21 cellular contexts compared by ENCODE assay signal in genomic region chr9:110298028-110298605, GRCh38. TPM values are rescaled to one million over a fixed set of nuclear protein-coding genes. Genes with fewer than 3 reads are reported as not detected.
DNase-seq lines count a peak whose midpoint lies in the region; ATAC-seq, FAIRE-seq and TF ChIP-seq lines count a peak whose summit lies in the region.
"Had no signal": no experiment of that assay in that cellular context is flagged by ENCODE, and none has a peak within 500 bp of the region (broad histone marks: within the 10 kb centered on the region; RNA-seq: fewer than 3 reads in every experiment).

No MANE protein-coding gene starts in this region.

- H3K14ac ChIP-seq in H1 (ENCODE audit: insufficient read length), result no peak overlapping the region

- no peak overlapping the region for H2AK5ac ChIP-seq in H1 (ENCODE audit: low read depth, low read length)

- H2AFZ ChIP-seq in GM23338 (0 out of 2 replicates have a peak overlapping the region, but pooled peaks have one; percentile 38), H1 (ENCODE audit: low read length) (0 out of 2 replicates have a peak overlapping the region, but pooled peaks have one; percentile 23)

- no peak overlapping the region; the same call in 1 of the 2 replicates for H4K8ac ChIP-seq in H1 (ENCODE audit: extremely low read depth, insufficient read depth, low read length)

- no peak overlapping the region for H3K4ac ChIP-seq in H1 (replicated peaks; ENCODE audit: insufficient read length, low read depth, low read length)

- no peak for FAIRE-seq in H1 (lab: Jason Lieb, UNC)
- FAIRE-seq: A204.1, D721Med, GM12878, H54 had no signal

- no peaks in the 10 kb centered on the region for H3K23me2 ChIP-seq in H1 (ENCODE audit: low read depth, low read length)

- intact Hi-C loops in left colon (cut with DNase I, micrococcal nuclease), result no loop called here

- H2BK5ac ChIP-seq in H1 (ENCODE audit: low read depth, low read length), result no peak overlapping the region

- H4K91ac ChIP-seq in H1 (replicated peaks; ENCODE audit: insufficient read length, low read length), result no peak overlapping the region

- no peak overlapping the region for H3K4me3 ChIP-seq in GM23338
- H3K4me3 ChIP-seq in H1 (ENCODE audit: extremely low read depth in 1 of 4, insufficient read depth in 2 of 4, low read depth in 3 of 4, low read length in 4 of 4), result no peak overlapping the region
- H3K4me3 ChIP-seq in neutrophil (ENCODE audit: low read depth in 1 of 2, low read length in 1 of 2), result no peak overlapping the region
- H3K4me3 ChIP-seq: GM12878 had no signal

- H4K20me1 ChIP-seq in GM23338 (replicated peaks; ENCODE audit: insufficient read depth), result no peaks in the 10 kb centered on the region
- no peaks in the 10 kb centered on the region for H4K20me1 ChIP-seq in H1 (replicated peaks in 1 of 2; ENCODE audit: control insufficient read depth in 1 of 2, insufficient read depth in 2 of 2, low read length in 2 of 2)

- no peak overlapping the region for H4K5ac ChIP-seq in H1 (ENCODE audit: insufficient read length, low read depth, low read length)

- H3K4me1 ChIP-seq in GM23338 (ENCODE audit: insufficient read depth), result no peaks in the 10 kb centered on the region
- no peaks in the 10 kb centered on the region for H3K4me1 ChIP-seq in H1 (replicated peaks in 1 of 4; ENCODE audit: control insufficient read depth in 3 of 4, insufficient read depth in 4 of 4, low read length in 3 of 4)
- H3K4me1 ChIP-seq in neutrophil (ENCODE audit: control insufficient read depth in 1 of 2, insufficient read depth in 1 of 2, low read depth in 1 of 2, low read length in 1 of 2), result peaks cover 25 to 32% of the 10 kb centered on the region in 2 experiments
- H3K4me1 ChIP-seq: BE2C had no signal

- H3K9me3 ChIP-seq in H1 (ENCODE audit: insufficient read depth in 2 of 2, low read depth in 1 of 2, low read length in 1 of 2) (no peaks in the 10 kb centered on the region), neutrophil (no peaks in the 10 kb centered on the region)
- H3K9me3 ChIP-seq: BE2C had no signal

- H3K9me2 ChIP-seq in GM23338 (ENCODE audit: insufficient read depth), result no peaks in the 10 kb centered on the region

- H3K36me3 Mint-ChIP-seq in GM23338 (ENCODE audit: low read depth), result no peaks in the 10 kb centered on the region
- H3K36me3 Mint-ChIP-seq: CD4-positive, CD25-positive, alpha-beta regulatory T cell; CD8-positive, alpha-beta memory T cell had no signal

- H3K23ac ChIP-seq in H1 (ENCODE audit: insufficient read length), result no peak overlapping the region

- H3K27me3 ChIP-seq in GM23338 (ENCODE audit: insufficient read depth), result no peaks in the 10 kb centered on the region
- H3K27me3 ChIP-seq in H1 (replicated peaks in 1 of 4; ENCODE audit: control insufficient read depth in 3 of 4, extremely low read depth in 1 of 4, insufficient read depth in 3 of 4, low read length in 3 of 4), result no peaks in the 10 kb centered on the region
- no peaks in the 10 kb centered on the region for H3K27me3 ChIP-seq in neutrophil
- H3K27me3 ChIP-seq: BE2C had no signal

- no peak overlapping the region for H3K27ac Mint-ChIP-seq in GM23338
- H3K27ac Mint-ChIP-seq: CD8-positive, alpha-beta memory T cell had no signal

- no peak overlapping the region for H2BK20ac ChIP-seq in H1 (ENCODE audit: low read length)

- POLR2A ChIA-PET in H1 (lab: Charles Lee; ENCODE audit: partially characterized antibody), result no interaction called here

- H2BK12ac ChIP-seq in H1 (ENCODE audit: low read depth, low read length), result no peak overlapping the region

- no peak overlapping the region for H3K9ac ChIP-seq in H1 (replicated peaks in 1 of 4; ENCODE audit: extremely low read depth in 1 of 4, low read depth in 3 of 4, low read length in 3 of 4)
- H3K9ac ChIP-seq: KMS-11 had no signal

- H3K27me3 Mint-ChIP-seq in GM23338 (ENCODE audit: insufficient read depth, low read depth, poor library complexity), result no peaks in the 10 kb centered on the region

- no peaks in the 10 kb centered on the region for H3K79me1 ChIP-seq in H1 (ENCODE audit: low read depth, low read length)

- TF ChIP-seq EP300 in H1 (IDR thresholded peaks at IDR 0.05; ENCODE audit: borderline replicate concordance in 1 of 2, low read depth in 2 of 2, low read length in 2 of 2), result no peak

- no peaks in the 10 kb centered on the region for H3K4me1 Mint-ChIP-seq in GM23338
- H3K4me1 Mint-ChIP-seq: CD4-positive, CD25-positive, alpha-beta regulatory T cell; CD8-positive, alpha-beta memory T cell had no signal

- no peak for TF ChIP-seq POLR2A in H1 (IDR thresholded peaks at IDR 0.05; ENCODE audit: control extremely low read depth in 1 of 2, low read depth in 2 of 2, low read length in 2 of 2)

- H2BK120ac ChIP-seq in H1 (replicated peaks; ENCODE audit: low read depth, low read length), result no peak overlapping the region

- no peaks in the 10 kb centered on the region; the same call in 2 of the 3 replicates for H3K9me3 Mint-ChIP-seq in GM23338
- H3K9me3 Mint-ChIP-seq: CD4-positive, CD25-positive, alpha-beta regulatory T cell; CD8-positive, alpha-beta memory T cell had no signal

- H3K79me2 ChIP-seq in GM23338 (replicated peaks; ENCODE audit: insufficient read depth) (no peaks in the 10 kb centered on the region), H1 (ENCODE audit: control insufficient read depth in 1 of 2, insufficient read depth in 2 of 2, low read length in 2 of 2) (no peaks in the 10 kb centered on the region)

- CTCF ChIA-PET in H1 (lab: Charles Lee; ENCODE audit: partially characterized antibody), result interaction anchor here (0.8 to 1.1 kb wide), 2 partner anchors 9 to 325 kb away, joined by 3 to 4 read pairs; no protein-coding TSS in a partner anchor

- no peak overlapping the region for H3K56ac ChIP-seq in H1 (replicated peaks; ENCODE audit: insufficient read length, low read depth, low read length)

- no peak overlapping the region for H3K18ac ChIP-seq in H1 (ENCODE audit: extremely low read depth, low read length)

- H3K27ac ChIP-seq in GM23338 (ENCODE audit: low read depth) (no peak overlapping the region), H1 (ENCODE audit: low read depth, low read length) (no peak overlapping the region), neutrophil (peak overlapping the region; percentile 13)
- H3K27ac ChIP-seq: KMS-11 had no signal

- no peak overlapping the region for H2BK15ac ChIP-seq in H1 (ENCODE audit: low read length)

- H3K36me3 ChIP-seq in GM23338 (ENCODE audit: insufficient read depth) (no peaks in the 10 kb centered on the region), H1 (ENCODE audit: control insufficient read depth in 2 of 4, insufficient read depth in 4 of 4, low read length in 3 of 4) (no peaks in the 10 kb centered on the region), neutrophil (no peaks in the 10 kb centered on the region)
- H3K36me3 ChIP-seq: BE2C had no signal

- TF ChIP-seq RAD21 in H1 (IDR thresholded peaks at IDR 0.05 in 1 of 2, conservative IDR thresholded peaks at IDR 0.05 in 1 of 2; ENCODE audit: low read depth in 2 of 2, low read length in 2 of 2), result no peak

- WGBS in H1 (ENCODE audit: extremely low coverage in 1 of 2, insufficient coverage in 1 of 2, insufficient read length in 1 of 2, insufficient replicate concordance in 2 of 2, low coverage in 1 of 2, low lambda C conversion rate in 2 of 2, missing lambda C conversion rate in 1 of 2), 2 experiments, result 91% methylated on average over 3 of the region's 3 CpGs; no CpG with 5 or more reads in 1 of the 2 experiments

- no peak overlapping the region for H3K4me3 Mint-ChIP-seq in GM23338
- H3K4me3 Mint-ChIP-seq: CD4-positive, CD25-positive, alpha-beta regulatory T cell; CD8-positive, alpha-beta memory T cell had no signal

- TF ChIP-seq CTCF in GM23338 (conservative IDR thresholded peaks at IDR 0.05; ENCODE audit: low read depth in 2 of 2) (no peak), H1 (IDR thresholded peaks at IDR 0.05; ENCODE audit: control extremely low read depth in 1 of 3, insufficient read depth in 1 of 3, low read depth in 1 of 3, low read length in 3 of 3) (no peak), neutrophil (IDR thresholded peaks at IDR 0.05) (no peak)

- H3K4me2 ChIP-seq in GM23338, result no peak overlapping the region
- no peak overlapping the region for H3K4me2 ChIP-seq in H1 (ENCODE audit: insufficient read depth in 1 of 2, low read depth in 2 of 2, low read length in 2 of 2)
- H3K4me2 ChIP-seq: KMS-11 had no signal

- DNase-seq in GM23338 (ENCODE audit: low spot score), result no peak
- no peak for DNase-seq in H1 (ENCODE audit: low read depth in 1 of 2, low spot score in 2 of 2)
- no peak for DNase-seq in left colon
- DNase-seq in OCI-M1 (lab: John Stamatoyannopoulos, UW), result no peak
- DNase-seq in DMS53 (lab: John Stamatoyannopoulos, UW), result no peak
- DNase-seq: ACHN; BE2C; C1 segment of cervical spinal cord; CD4-positive, CD25-positive, alpha-beta regulatory T cell; CD8-positive, alpha-beta memory T cell; COR-L47; DMS79 treated with DMSO at 0.1 percent for 48 hours; HCEC 1CT had no signal

- ATAC-seq in GM23338 (no peak), left colon (peak; percentile 69), GM21786 (IDR thresholded peaks at IDR 0.05; ENCODE audit: unreplicated experiment) (no peak)
- ATAC-seq: GM12878 had no signal

- no peaks in the 10 kb centered on the region for H3F3A ChIP-seq in GM23338 (replicated peaks; ENCODE audit: low read depth)

RNA-seq across cellular contexts. Expression of gene TXNDC8, which starts 39.5 kb away (rescaled TPM):
- total RNA-seq in GM23338 (2014; rRNA removed; shearing (Covaris generic)), result not detected in 2 replicates
- not detected in 2 replicates for polyA plus RNA-seq in GM23338 (2016; fragmentation: Nextera tagmentation; extraction: Ambion mirVana)
- total RNA-seq in H1 (2021; fragmentation: NEBNext Ultra II Directional; extraction: Animal tissue kit (Norgen Biotek cat#: 25700)), result not detected in 2 replicates
- polyA plus RNA-seq in H1 (2011; rRNA removed), result not detected in 2 replicates
- polyA plus RNA-seq in H1 (2011; cell fraction: cytosol; rRNA removed), result not detected
- not detected for polyA plus RNA-seq in H1 (2011; cell fraction: nucleus; rRNA removed)
- not detected in 4 replicates for polyA plus RNA-seq in H1 (2012, experiment 1 of 2)
- not detected for polyA plus RNA-seq in H1 (2012, experiment 2 of 2)
- polyA plus RNA-seq in H1 (2013, experiment 1 of 2), result not detected
- not detected for polyA plus RNA-seq in H1 (2013, experiment 2 of 2)
- not detected in 2 replicates for polyA minus RNA-seq in H1 (2011; rRNA and poly(A)+ RNA removed)
- polyA minus RNA-seq in H1 (2011; cell fraction: cytosol; rRNA and poly(A)+ RNA removed), result not detected
- not detected for polyA minus RNA-seq in H1 (2011; cell fraction: nucleus; rRNA and poly(A)+ RNA removed)
- not detected for total RNA-seq in left colon
- total RNA-seq: CD4-positive, CD25-positive, alpha-beta regulatory T cell; CD8-positive, alpha-beta memory T cell; G401; GM12878 had no signal
- polyA plus RNA-seq: CD4-positive, CD25-positive, alpha-beta regulatory T cell; CD8-positive, alpha-beta memory T cell; GM12878 had no signal

RNA-seq across cellular contexts. Expression of gene TXN, which starts 41.8 kb away (rescaled TPM):
- 173 and 177 TPM in 2 replicates for total RNA-seq in GM23338 (2014; rRNA removed; shearing (Covaris generic))
- polyA plus RNA-seq in GM23338 (2016; fragmentation: Nextera tagmentation; extraction: Ambion mirVana), result 1,031 and 1,034 TPM in 2 replicates
- total RNA-seq in H1 (2021; fragmentation: NEBNext Ultra II Directional; extraction: Animal tissue kit (Norgen Biotek cat#: 25700)), result 295 and 297 TPM in 2 replicates
- polyA plus RNA-seq in H1 (2011; rRNA removed), result 226 and 419 TPM in 2 replicates
- 341 TPM for polyA plus RNA-seq in H1 (2011; cell fraction: cytosol; rRNA removed)
- 70.3 TPM for polyA plus RNA-seq in H1 (2011; cell fraction: nucleus; rRNA removed)
- polyA plus RNA-seq in H1 (2012, experiment 1 of 2), result 261 to 393 TPM (median 291 TPM) in 4 replicates
- polyA plus RNA-seq in H1 (2012, experiment 2 of 2), result 311 TPM
- polyA plus RNA-seq in H1 (2013, experiment 1 of 2), result 681 TPM
- polyA plus RNA-seq in H1 (2013, experiment 2 of 2), result 699 TPM
- 61.3 and 75.1 TPM in 2 replicates for polyA minus RNA-seq in H1 (2011; rRNA and poly(A)+ RNA removed)
- polyA minus RNA-seq in H1 (2011; cell fraction: cytosol; rRNA and poly(A)+ RNA removed), result 39.3 TPM
- polyA minus RNA-seq in H1 (2011; cell fraction: nucleus; rRNA and poly(A)+ RNA removed), result 49.0 TPM
- 100 to 1,000 TPM; 373 to 609 TPM for total RNA-seq in left colon
